In genomic region chr3:6667354-6667753, GRCh38 we compare ENCODE assay signal across 34 cellular contexts.
"Had no signal": no experiment of that assay in that cellular context is flagged by ENCODE, and none has a peak within 500 bp of the region (broad histone marks: within the 10 kb centered on the region; RNA-seq: fewer than 3 reads in every experiment).

No MANE protein-coding gene starts in this region.

- DNase-seq: Karpas-422, Kasumi-1, MG63, MM.1S, MV-4-11, NCI-H1048, NCI-H1092, NCI-H1092 treated with DMSO at 0.1 percent for 48 hours, NCI-H1105, NCI-H1105 treated with DMSO at 0.1 percent for 48 hours, NCI-H1417, NCI-H1417 treated with DMSO at 0.1 percent for 48 hours, NCI-H1436, NCI-H1436 treated with DMSO at 0.1 percent for 48 hours, NCI-H146, NCI-H1694, NCI-H1694 treated with DMSO at 0.1 percent for 48 hours, NCI-H187, NCI-H187 treated with DMSO at 0.1 percent for 48 hours, NCI-H1930, NCI-H2029, NCI-H2029 treated with DMSO at 0.1 percent for 48 hours, NCI-H2081, NCI-H2081 treated with DMSO at 0.1 percent for 48 hours, NCI-H2107, NCI-H2171, NCI-H2171 treated with DMSO at 0.1 percent for 48 hours, NCI-H2227 treated with DMSO at 0.1 percent for 48 hours, NCI-H226, NCI-H345, NCI-H446, NCI-H446 treated with DMSO at 0.1 percent for 48 hours, NCI-H510A, NCI-H510A treated with DMSO at 0.1 percent for 48 hours had no signal

- H3K9me3 ChIP-seq: MG63 had no signal

- H3K36me3 ChIP-seq: MG63 had no signal

- H3K27me3 ChIP-seq: MG63 had no signal

- H3K4me3 ChIP-seq: MG63 had no signal
